ENCODE assay signal across 1 cellular context in the genomic region with DNA sequence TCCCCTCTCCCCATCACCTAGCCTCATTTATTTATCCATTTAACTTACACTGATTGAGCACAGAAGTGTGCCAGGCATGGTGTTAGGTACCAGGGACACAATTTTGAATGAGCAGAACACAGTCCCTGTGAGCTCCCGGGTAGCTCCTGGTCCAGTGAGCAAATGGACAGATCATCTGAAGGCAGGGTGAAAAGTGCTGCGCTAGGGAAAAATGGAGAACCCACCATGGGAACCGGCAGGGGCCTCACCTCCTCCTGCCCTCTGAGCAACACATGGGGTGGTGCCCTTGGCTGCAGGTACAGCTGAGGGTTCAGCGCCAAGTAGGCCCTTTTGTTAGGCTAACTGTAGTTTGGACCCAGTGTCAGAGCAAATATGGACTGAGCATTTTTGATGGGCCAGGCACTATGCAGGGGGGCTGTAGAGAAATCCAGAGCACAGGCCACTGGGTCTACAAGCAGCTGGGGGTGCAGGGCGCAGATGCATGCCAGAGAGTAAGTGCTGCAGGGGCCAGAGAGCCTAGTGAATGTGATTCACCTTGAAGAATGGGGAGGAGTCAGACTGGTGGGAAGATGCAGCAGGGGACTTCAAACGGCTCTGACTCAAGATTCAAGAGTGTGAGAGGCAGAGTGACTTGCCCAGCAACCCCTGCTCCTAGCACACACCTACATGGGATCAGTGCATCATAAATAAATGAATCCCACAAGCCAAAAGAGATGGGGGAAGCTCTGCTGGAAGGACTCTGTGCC.
A peak's percentile ranks its signal among the peaks of the same experiment; 100 is the strongest.
TF ChIP-seq lines count a peak whose summit lies in the region.

No MANE protein-coding gene starts in this region.

TF ChIP-seq in IMR-90, 13 proteins besides CTCF, POLR2A, EP300 and RAD21:
- TF ChIP-seq NFE2L2 (IDR thresholded peaks at IDR 0.05; ENCODE audit: low read depth, low read length), result no peak
- TF ChIP-seq, protein P1, sequence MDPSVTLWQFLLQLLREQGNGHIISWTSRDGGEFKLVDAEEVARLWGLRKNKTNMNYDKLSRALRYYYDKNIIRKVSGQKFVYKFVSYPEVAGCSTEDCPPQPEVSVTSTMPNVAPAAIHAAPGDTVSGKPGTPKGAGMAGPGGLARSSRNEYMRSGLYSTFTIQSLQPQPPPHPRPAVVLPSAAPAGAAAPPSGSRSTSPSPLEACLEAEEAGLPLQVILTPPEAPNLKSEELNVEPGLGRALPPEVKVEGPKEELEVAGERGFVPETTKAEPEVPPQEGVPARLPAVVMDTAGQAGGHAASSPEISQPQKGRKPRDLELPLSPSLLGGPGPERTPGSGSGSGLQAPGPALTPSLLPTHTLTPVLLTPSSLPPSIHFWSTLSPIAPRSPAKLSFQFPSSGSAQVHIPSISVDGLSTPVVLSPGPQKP (IDR thresholded peaks at IDR 0.05; ENCODE audit: borderline replicate concordance, low read depth, low read length), result no peak
- no peak for TF ChIP-seq SMC3 (IDR thresholded peaks at IDR 0.05; ENCODE audit: low read depth, low read length)
- no peak for TF ChIP-seq CEBPB (IDR thresholded peaks at IDR 0.05; ENCODE audit: low read depth, low read length)
- TF ChIP-seq BHLHE40 (IDR thresholded peaks at IDR 0.05; ENCODE audit: low read depth, low read length), result peak; percentile 48
- peak; percentile 59 for TF ChIP-seq FOS (IDR thresholded peaks at IDR 0.05; ENCODE audit: low read depth, low read length)
- TF ChIP-seq RCOR1 (IDR thresholded peaks at IDR 0.05; ENCODE audit: insufficient replicate concordance, low read length), result peak; percentile 39
- no peak for TF ChIP-seq CHD1 (IDR thresholded peaks at IDR 0.05; ENCODE audit: low read depth, low read length)
- TF ChIP-seq MAZ (IDR thresholded peaks at IDR 0.05; ENCODE audit: borderline replicate concordance, low read depth, low read length), result peak; percentile 44; the same call in 1 of the 2 replicates
- TF ChIP-seq MAFK (IDR thresholded peaks at IDR 0.05; ENCODE audit: low read depth, low read length), result no peak
